Comparison of ENCODE assay signal across 11 cellular contexts in genomic region chr10:42476101-42476500, GRCh38.
DNase-seq lines count a peak whose midpoint lies in the region; ATAC-seq and TF ChIP-seq lines count a peak whose summit lies in the region.
"Had no signal": no experiment of that assay in that cellular context is flagged by ENCODE, and none has a peak within 500 bp of the region (broad histone marks: within the 10 kb centered on the region; RNA-seq: fewer than 3 reads in every experiment).

No MANE protein-coding gene starts in this region.

- DNase-seq in D341Med (ENCODE audit: low spot score) (peak; percentile 46), SJCRH30 (no peak), fibroblast of the aortic adventitia (ENCODE audit: low read depth) (no peak), thyroid gland (no peak), colonic mucosa (no peak), medulla oblongata (ENCODE audit: extremely low spot score) (no peak)
- no peak for DNase-seq in stimulated activated CD4-positive, alpha-beta T cell treated with anti-CD3 and anti-CD28 coated beads, Interleukin-15, amount 100 ng/mL, for 24 hours
- DNase-seq: effector CD4-positive, alpha-beta T cell; NCI-H2081; T1000 had no signal

- H3K36me3 Mint-ChIP-seq in stimulated activated memory B cell treated with anti-CD40 and anti-IgM and Interleukin-4, amounts not matched to agents 10 μg/mL and 1 μg/mL and 100 μg/mL, for 72 hours, result no peaks in the 10 kb centered on the region

- no peak for TF ChIP-seq POLR2A in thyroid gland (IDR thresholded peaks at IDR 0.05)

- H3K9me3 Mint-ChIP-seq in stimulated activated memory B cell treated with anti-CD40 and anti-IgM and Interleukin-4, amounts not matched to agents 10 μg/mL and 1 μg/mL and 100 μg/mL, for 72 hours, result no peaks in the 10 kb centered on the region

- no peak overlapping the region for H3K9ac ChIP-seq in colonic mucosa (ENCODE audit: low read depth in 2 of 2, low read length in 2 of 2)

- 7 to 16% methylated on average over 12 of the region's 20 CpGs for WGBS in thyroid gland, 2 donors

- no peak overlapping the region for H3K4me3 Mint-ChIP-seq in stimulated activated memory B cell treated with anti-CD40 and anti-IgM and Interleukin-4, amounts not matched to agents 10 μg/mL and 1 μg/mL and 100 μg/mL, for 72 hours

- peak; percentile 12 for ATAC-seq in stimulated activated memory B cell treated with anti-CD40 and anti-IgM and Interleukin-4, amounts not matched to agents 10 μg/mL and 1 μg/mL and 100 μg/mL, for 72 hours

- no peaks in the 10 kb centered on the region for H3K27me3 ChIP-seq in SJCRH30
- no peaks in the 10 kb centered on the region for H3K27me3 ChIP-seq in thyroid gland
- H3K27me3 ChIP-seq in colonic mucosa, result no peaks in the 10 kb centered on the region

- intact Hi-C loops in thyroid gland (cut with DNase I) (no loop called here), colonic mucosa (cut with DNase I) (no loop called here)

- TF ChIP-seq CTCF in fibroblast of the aortic adventitia (IDR thresholded peaks at IDR 0.05; ENCODE audit: insufficient read depth, low read length) (no peak), thyroid gland (IDR thresholded peaks at IDR 0.05) (no peak), colonic mucosa (IDR thresholded peaks at IDR 0.05) (no peak)

- H3K9me3 ChIP-seq in SJCRH30 (replicated peaks) (no peaks in the 10 kb centered on the region), thyroid gland (no peaks in the 10 kb centered on the region), colonic mucosa (no peaks in the 10 kb centered on the region)

- H3K4me1 ChIP-seq in SJCRH30 (no peaks in the 10 kb centered on the region), thyroid gland (no peaks in the 10 kb centered on the region), colonic mucosa (no peaks in the 10 kb centered on the region)

- no peak overlapping the region for H3K27ac Mint-ChIP-seq in stimulated activated memory B cell treated with anti-CD40 and anti-IgM and Interleukin-4, amounts not matched to agents 10 μg/mL and 1 μg/mL and 100 μg/mL, for 72 hours

- peaks cover 55% of the 10 kb centered on the region for H3K27me3 Mint-ChIP-seq in stimulated activated memory B cell treated with anti-CD40 and anti-IgM and Interleukin-4, amounts not matched to agents 10 μg/mL and 1 μg/mL and 100 μg/mL, for 72 hours

- H3K27ac ChIP-seq in SJCRH30, result peak overlapping the region; percentile 56
- no peak overlapping the region for H3K27ac ChIP-seq in thyroid gland
- no peak overlapping the region for H3K27ac ChIP-seq in colonic mucosa

- H3K4me1 Mint-ChIP-seq in stimulated activated memory B cell treated with anti-CD40 and anti-IgM and Interleukin-4, amounts not matched to agents 10 μg/mL and 1 μg/mL and 100 μg/mL, for 72 hours, result no peaks in the 10 kb centered on the region

- H3K36me3 ChIP-seq in SJCRH30 (no peaks in the 10 kb centered on the region), thyroid gland (no peaks in the 10 kb centered on the region), colonic mucosa (no peaks in the 10 kb centered on the region)

- H3K4me3 ChIP-seq in SJCRH30, result peak overlapping the region; percentile 72
- peak overlapping the region; percentile 55 for H3K4me3 ChIP-seq in fibroblast of the aortic adventitia (ENCODE audit: low read depth, low read length)
- no peak overlapping the region for H3K4me3 ChIP-seq in thyroid gland (replicated peaks in 1 of 3)
- H3K4me3 ChIP-seq in colonic mucosa, result no peak overlapping the region

Comparison
In these comparisons a context has a peak if more than half of its experiments do, and no peak if none do; other contexts are left out.
1. H3K4me3 ChIP-seq: peak in SJCRH30 (single experiment) and fibroblast of the aortic adventitia (single experiment); none in thyroid gland (0 of 3) and colonic mucosa (single experiment).